In the genomic region with DNA sequence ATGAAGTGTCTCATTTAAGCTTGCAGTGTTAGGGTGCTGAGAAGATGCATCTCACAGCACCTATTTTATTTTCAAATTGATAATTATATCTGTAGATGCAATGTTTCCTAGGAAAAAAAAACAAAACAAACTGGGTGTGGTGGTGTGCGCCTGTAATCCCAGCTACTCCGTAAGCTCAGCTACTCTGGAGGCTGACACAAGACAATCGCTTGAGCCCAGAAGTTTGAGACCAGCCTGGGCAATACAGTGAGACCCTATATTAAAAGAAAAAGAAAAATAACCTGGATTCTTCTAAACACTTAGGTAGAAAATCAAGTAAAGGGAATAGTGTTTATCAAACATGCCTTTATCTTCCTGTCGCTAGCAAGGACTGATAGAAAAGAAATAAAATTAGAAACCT, we compare ENCODE assay signal across 10 cellular contexts. TPM values are rescaled to one million over a fixed set of nuclear protein-coding genes. Genes with fewer than 3 reads are reported as not detected.
A peak's percentile ranks its signal among the peaks of the same experiment; 100 is the strongest.
DNase-seq lines count a peak whose midpoint lies in the region; ATAC-seq and TF ChIP-seq lines count a peak whose summit lies in the region.
"Had no signal": no experiment of that assay in that cellular context is flagged by ENCODE, and none has a peak within 500 bp of the region (broad histone marks: within the 10 kb centered on the region; RNA-seq: fewer than 3 reads in every experiment).

No MANE protein-coding gene starts in this region.

- no peak overlapping the region for H3K27ac Mint-ChIP-seq in activated CD4-positive, alpha-beta T cell treated with anti-CD3 and anti-CD28 coated beads, Interleukin-2, amount 10 ng/mL, durations not matched to agents 7 days and 5 days

- no peaks in the 10 kb centered on the region for H3K36me3 ChIP-seq in BE2C
- no peaks in the 10 kb centered on the region for H3K36me3 ChIP-seq in MG63
- no peaks in the 10 kb centered on the region for H3K36me3 ChIP-seq in effector memory CD4-positive, alpha-beta T cell (ENCODE audit: control insufficient read depth, insufficient read depth, low read length)
- no peaks in the 10 kb centered on the region for H3K36me3 ChIP-seq in neutrophil
- no peaks in the 10 kb centered on the region for H3K36me3 ChIP-seq in H7 (replicated peaks; ENCODE audit: control insufficient read depth, insufficient read depth, low read length)

- CTCF ChIA-PET in activated CD4-positive, alpha-beta T cell treated with anti-CD3 and anti-CD28 coated beads, Interleukin-2, amount 10 ng/mL, durations not matched to agents 7 days and 5 days (lab: Charles Lee): interaction anchor here (0.6 kb wide), 1 partner anchor 79 kb away, joined by 4 read pairs; no protein-coding TSS in a partner anchor

- no peaks in the 10 kb centered on the region for H3K9me3 Mint-ChIP-seq in activated CD4-positive, alpha-beta T cell treated with anti-CD3 and anti-CD28 coated beads, Interleukin-2, amount 10 ng/mL, durations not matched to agents 7 days and 5 days

- H3K27me3 ChIP-seq in BE2C (no peaks in the 10 kb centered on the region), MG63 (no peaks in the 10 kb centered on the region), neutrophil (no peaks in the 10 kb centered on the region), H7 (ENCODE audit: control insufficient read depth, insufficient read depth, low read length) (no peaks in the 10 kb centered on the region)
- no peaks in the 10 kb centered on the region for H3K27me3 ChIP-seq in effector memory CD4-positive, alpha-beta T cell (replicated peaks; ENCODE audit: control insufficient read depth, insufficient read depth, low read length, poor library complexity, severe bottlenecking)

- no peak for DNase-seq in BE2C
- no peak for DNase-seq in MG63
- no peak for DNase-seq in effector memory CD4-positive, alpha-beta T cell
- DNase-seq in activated CD4-positive, alpha-beta T cell treated with anti-CD3 and anti-CD28 coated beads, Interleukin-2, amount 10 ng/mL, durations not matched to agents 7 days and 5 days: no peak
- no peak for DNase-seq in H7
- DNase-seq: DMS79, NCI-H2029 had no signal

- TF ChIP-seq CTCF in BE2C (IDR thresholded peaks at IDR 0.05; ENCODE audit: low read depth, low read length) (no peak), neutrophil (IDR thresholded peaks at IDR 0.05) (no peak)

- H3K4me3 ChIP-seq in BE2C (ENCODE audit: low read depth, low read length) (peak overlapping the region; percentile 97), MG63 (peak overlapping the region; percentile 93), neutrophil (ENCODE audit: low read depth in 1 of 2, low read length in 1 of 2) (peak overlapping the region; percentile 78 to 89), H7 (ENCODE audit: insufficient read depth, low read depth, low read length) (no peak overlapping the region)
- H3K4me3 ChIP-seq in effector memory CD4-positive, alpha-beta T cell (ENCODE audit: insufficient read depth, low read depth, low read length, poor library complexity, severe bottlenecking): peak overlapping the region; percentile 16

- ATAC-seq in GM19023 (IDR thresholded peaks at IDR 0.05; ENCODE audit: unreplicated experiment): no peak
- no peak for ATAC-seq in GM18909 (IDR thresholded peaks at IDR 0.05; ENCODE audit: poor library complexity, unreplicated experiment)

- H3K4me1 Mint-ChIP-seq in activated CD4-positive, alpha-beta T cell treated with anti-CD3 and anti-CD28 coated beads, Interleukin-2, amount 10 ng/mL, durations not matched to agents 7 days and 5 days: peaks cover 28% of the 10 kb centered on the region

- H3K27me3 Mint-ChIP-seq in activated CD4-positive, alpha-beta T cell treated with anti-CD3 and anti-CD28 coated beads, Interleukin-2, amount 10 ng/mL, durations not matched to agents 7 days and 5 days: no peaks in the 10 kb centered on the region

- H3K4me3 Mint-ChIP-seq in activated CD4-positive, alpha-beta T cell treated with anti-CD3 and anti-CD28 coated beads, Interleukin-2, amount 10 ng/mL, durations not matched to agents 7 days and 5 days: no peak overlapping the region

- peaks cover 6% of the 10 kb centered on the region for H3K36me3 Mint-ChIP-seq in activated CD4-positive, alpha-beta T cell treated with anti-CD3 and anti-CD28 coated beads, Interleukin-2, amount 10 ng/mL, durations not matched to agents 7 days and 5 days (ENCODE audit: low read depth)

- H3K4me1 ChIP-seq in BE2C: no peaks in the 10 kb centered on the region
- peaks cover 13% of the 10 kb centered on the region for H3K4me1 ChIP-seq in effector memory CD4-positive, alpha-beta T cell (ENCODE audit: control insufficient read depth, insufficient read depth, low read length, poor library complexity, severe bottlenecking)
- peaks cover 38 to 42% of the 10 kb centered on the region in 2 experiments for H3K4me1 ChIP-seq in neutrophil (ENCODE audit: control insufficient read depth in 1 of 2, insufficient read depth in 1 of 2, low read depth in 1 of 2, low read length in 1 of 2)

- POLR2A ChIA-PET in activated CD4-positive, alpha-beta T cell treated with anti-CD3 and anti-CD28 coated beads, Interleukin-2, amount 10 ng/mL, durations not matched to agents 7 days and 5 days (lab: Charles Lee): no interaction called here

- H3K9me3 ChIP-seq in BE2C (no peaks in the 10 kb centered on the region), MG63 (no peaks in the 10 kb centered on the region), neutrophil (no peaks in the 10 kb centered on the region)
- H3K9me3 ChIP-seq in effector memory CD4-positive, alpha-beta T cell (ENCODE audit: control insufficient read depth, low read length): no peaks in the 10 kb centered on the region

- no peak overlapping the region for H3K27ac ChIP-seq in effector memory CD4-positive, alpha-beta T cell (ENCODE audit: insufficient read depth, low read length, poor library complexity, severe bottlenecking)
- no peak overlapping the region for H3K27ac ChIP-seq in neutrophil

RNA-seq across cellular contexts. Expression of a gene that starts 1.9 kb away (rescaled TPM):
- polyA plus RNA-seq in BE2C (2012; ENCODE audit: insufficient read depth, insufficient read length, low read depth): 2.9 TPM
- 4.7 and 7.4 TPM in 2 replicates for total RNA-seq in MG63 (2014; rRNA removed; shearing (Covaris generic); ENCODE audit: low replicate concordance)
- 10 to 100 TPM; 12.5 to 17.5 TPM for total RNA-seq in activated CD4-positive, alpha-beta T cell treated with anti-CD3 and anti-CD28 coated beads, Interleukin-2, amount 10 ng/mL, durations not matched to agents 7 days and 5 days
- 13.2 and 17.2 TPM in 2 replicates for total RNA-seq in H7 (2014; rRNA removed; shearing (Covaris generic))

RNA-seq across cellular contexts. Expression of a gene that starts 23.5 kb away (rescaled TPM):
- polyA plus RNA-seq in BE2C (2012; ENCODE audit: insufficient read depth, insufficient read length, low read depth): 75.1 TPM
- 140 and 158 TPM in 2 replicates for total RNA-seq in MG63 (2014; rRNA removed; shearing (Covaris generic); ENCODE audit: low replicate concordance)
- total RNA-seq in activated CD4-positive, alpha-beta T cell treated with anti-CD3 and anti-CD28 coated beads, Interleukin-2, amount 10 ng/mL, durations not matched to agents 7 days and 5 days: 100 to 1,000 TPM; 140 to 170 TPM
- total RNA-seq in H7 (2014; rRNA removed; shearing (Covaris generic)): 73.1 and 78.9 TPM in 2 replicates
